In genomic region chr5:78649816-78650561, GRCh38 we compare ENCODE assay signal across 10 cellular contexts. TPM values are rescaled to one million over a fixed set of nuclear protein-coding genes. Genes with fewer than 3 reads are reported as not detected.
DNase-seq lines count a peak whose midpoint lies in the region; ATAC-seq, FAIRE-seq and TF ChIP-seq lines count a peak whose summit lies in the region.
"Had no signal": no experiment of that assay in that cellular context is flagged by ENCODE, and none has a peak within 500 bp of the region (broad histone marks: within the 10 kb centered on the region; RNA-seq: fewer than 3 reads in every experiment).

No MANE protein-coding gene starts in this region.

- no peak overlapping the region for H3K27ac ChIP-seq in CD4-positive, alpha-beta T cell (ENCODE audit: low read depth, low read length)
- H3K27ac ChIP-seq in HUES64 (ENCODE audit: low read depth, low read length) (no peak overlapping the region; the same call in 1 of the 2 replicates), mammary epithelial cell (ENCODE audit: insufficient read depth, low read depth, low read length) (no peak overlapping the region)

- H3K4me3 ChIP-seq in HUES64 (ENCODE audit: low read length), result peak overlapping the region; percentile 89
- H3K4me3 ChIP-seq in mammary epithelial cell (replicated peaks in 1 of 3; ENCODE audit: insufficient read depth in 1 of 3, low read depth in 2 of 3, low read length in 3 of 3), result no peak overlapping the region

- peaks cover 33% of the 10 kb centered on the region for H3K79me2 ChIP-seq in mammary epithelial cell (ENCODE audit: insufficient read depth, low read length)

- ATAC-seq in CD4-positive, alpha-beta T cell (ENCODE audit: poor library complexity), result no peak
- no peak for ATAC-seq in HG03521 (IDR thresholded peaks at IDR 0.05; ENCODE audit: unreplicated experiment)
- no peak for ATAC-seq in GM21619 (IDR thresholded peaks at IDR 0.05; ENCODE audit: unreplicated experiment)
- no peak for ATAC-seq in GM21381 (IDR thresholded peaks at IDR 0.05; ENCODE audit: unreplicated experiment)

- 22% methylated on average over 12 of the region's 13 CpGs for WGBS in HUES64
- 93% methylated on average over 13 of the region's 13 CpGs for WGBS in mammary epithelial cell (ENCODE audit: low coverage, missing lambda C conversion rate)

- H3K4me2 ChIP-seq in mammary epithelial cell (ENCODE audit: insufficient read depth, low read depth, low read length), result no peak overlapping the region

- no peak overlapping the region for H2AFZ ChIP-seq in mammary epithelial cell (ENCODE audit: low read depth, low read length)

- 0 out of 2 replicates have a peak, but pooled peaks cover 7% of the 10 kb centered on the region for H3K36me3 ChIP-seq in HUES64 (ENCODE audit: insufficient read depth, low read length)
- no peaks in the 10 kb centered on the region for H3K36me3 ChIP-seq in mammary epithelial cell (ENCODE audit: insufficient read depth, low read length)

- dilution Hi-C loops in mammary epithelial cell (cut with HindIII; ENCODE audit: low sequenced_read_pairs), result loop anchor here (10.0 kb wide), 1 partner anchor 115 kb away; no protein-coding TSS in a partner anchor

- in situ Hi-C loops in mammary epithelial cell (cut with MboI; ENCODE audit: low sequenced_read_pairs in 2 of 2), result loop anchor here in 1 of 2 donors (25.0 kb wide), 1 partner anchor 237 kb away; no protein-coding TSS in a partner anchor

- CTCF ChIA-PET in CD4-positive, alpha-beta T cell (lab: Charles Lee), result no interaction called here
- CTCF ChIA-PET in mammary epithelial cell (lab: Charles Lee; ENCODE audit: low non-redundant PET), result no interaction called here

- no peaks in the 10 kb centered on the region for H3K9me3 Mint-ChIP-seq in CD4-positive, alpha-beta T cell
- no peaks in the 10 kb centered on the region for H3K9me3 Mint-ChIP-seq in nephron

- no peaks in the 10 kb centered on the region for H3K9me3 ChIP-seq in CD4-positive, alpha-beta T cell (ENCODE audit: control insufficient read depth, low read length)
- H3K9me3 ChIP-seq in HUES64 (ENCODE audit: insufficient read depth, low read depth, low read length) (no peaks in the 10 kb centered on the region), mammary epithelial cell (replicated peaks; ENCODE audit: insufficient read depth, low read length) (no peaks in the 10 kb centered on the region)

- H4K20me1 ChIP-seq in mammary epithelial cell (ENCODE audit: insufficient read depth, low read length), result no peaks in the 10 kb centered on the region

- intact Hi-C loops in CD4-positive, alpha-beta T cell (cut with DNase I, micrococcal nuclease), result no loop called here
- intact Hi-C loops in mammary epithelial cell (cut with micrococcal nuclease), result loop anchor here (2.0 to 5.0 kb wide), 5 partner anchors 29 to 317 kb away; no protein-coding TSS in a partner anchor

- BruUV-seq in mammary epithelial cell (replicated peaks; lab: Mats Ljungman, UMichigan), result no TSS peak

- POLR2A ChIA-PET in CD4-positive, alpha-beta T cell (lab: Charles Lee), result no interaction called here

- DNase-seq in CD4-positive, alpha-beta T cell, result no peak
- DNase-seq in mammary epithelial cell (peak; percentile 38), GM12892 (ENCODE audit: insufficient read length) (no peak)
- DNase-seq: amniotic stem cell had no signal

- H3K4me3 Mint-ChIP-seq in CD4-positive, alpha-beta T cell, result peak overlapping the region; percentile 90
- peak overlapping the region; percentile 82 to 88 (median 83) for H3K4me3 Mint-ChIP-seq in nephron

- TF ChIP-seq POLR2A in GM12892 (IDR thresholded peaks at IDR 0.05; ENCODE audit: low read depth, low read length), result no peak

- H3K27ac Mint-ChIP-seq in CD4-positive, alpha-beta T cell, result no peak overlapping the region
- H3K27ac Mint-ChIP-seq in nephron, result peak overlapping the region; percentile 90 to 97 (median 95)

- H3K4me1 ChIP-seq in HUES64 (ENCODE audit: insufficient read depth, low read length), result peaks cover 24% of the 10 kb centered on the region
- H3K4me1 ChIP-seq in mammary epithelial cell (ENCODE audit: insufficient read depth, low read length), result peaks cover 28% of the 10 kb centered on the region

- H3K9ac ChIP-seq in HUES64 (ENCODE audit: low read depth, low read length), result no peak overlapping the region
- H3K9ac ChIP-seq in mammary epithelial cell (ENCODE audit: insufficient read depth, low read length), result no peak overlapping the region

- no peaks in the 10 kb centered on the region for H3K36me3 Mint-ChIP-seq in CD4-positive, alpha-beta T cell (ENCODE audit: low read depth)
- no peaks in the 10 kb centered on the region for H3K36me3 Mint-ChIP-seq in nephron (ENCODE audit: low read depth)

- TF ChIP-seq CTCF in CD4-positive, alpha-beta T cell (IDR thresholded peaks at IDR 0.05), result no peak
- TF ChIP-seq CTCF in mammary epithelial cell (conservative IDR thresholded peaks at IDR 0.05 in 1 of 2, IDR thresholded peaks at IDR 0.05 in 1 of 2; ENCODE audit: extremely low read depth in 1 of 2, insufficient read depth in 1 of 2, low read depth in 1 of 2, low read length in 2 of 2) (no peak), nephron (IDR thresholded peaks at IDR 0.05; ENCODE audit: unreplicated experiment in 3 of 3) (no peak)

- H3K27me3 ChIP-seq in CD4-positive, alpha-beta T cell (ENCODE audit: control insufficient read depth, insufficient read depth, low read length), result peaks cover 43% of the 10 kb centered on the region
- H3K27me3 ChIP-seq in HUES64 (ENCODE audit: insufficient read depth, low read length) (no peaks in the 10 kb centered on the region), mammary epithelial cell (ENCODE audit: insufficient read depth, low read length) (no peaks in the 10 kb centered on the region)

- H3K4me1 Mint-ChIP-seq in CD4-positive, alpha-beta T cell (ENCODE audit: low read depth), result peaks cover 18% of the 10 kb centered on the region
- H3K4me1 Mint-ChIP-seq in nephron, result peaks cover 36% of the 10 kb centered on the region

- peaks cover 65% of the 10 kb centered on the region for H3K27me3 Mint-ChIP-seq in CD4-positive, alpha-beta T cell
- peaks cover under 1% of the 10 kb centered on the region for H3K27me3 Mint-ChIP-seq in nephron (ENCODE audit: low read depth)

- no peak for FAIRE-seq in GM12892 (lab: Jason Lieb, UNC)
- FAIRE-seq: islet of Langerhans had no signal

RNA-seq across cellular contexts. Expression of gene LHFPL2, which starts 1.4 kb away (rescaled TPM):
- total RNA-seq in CD4-positive, alpha-beta T cell, result under 1 TPM; 0.19 to 0.25 TPM
- polyA plus RNA-seq in HUES64 (2013, experiment 1 of 2), result 22.9 TPM
- 22.4 TPM for polyA plus RNA-seq in HUES64 (2013, experiment 2 of 2)
- total RNA-seq in mammary epithelial cell, result 10 to 100 TPM; 52.5 to 53.5 TPM
- 11.5 TPM for polyA plus RNA-seq in mammary epithelial cell
- 20.2 TPM for polyA minus RNA-seq in mammary epithelial cell
- 11.8 TPM for polyA plus RNA-seq in GM12892 (2012; ENCODE audit: missing spikeins)

Comparison
In these comparisons a context has a peak if more than half of its experiments do, and no peak if none do; other contexts are left out.
1. RNA of gene LHFPL2, which starts 1.4 kb away (total RNA-seq): 52.5 to 53.5 TPM in mammary epithelial cell; 0.19 to 0.25 TPM in CD4-positive, alpha-beta T cell; every median in the first group is over 10 times any median in the second.